Comparison of ENCODE assay signal across 10 cellular contexts in the genomic region with DNA sequence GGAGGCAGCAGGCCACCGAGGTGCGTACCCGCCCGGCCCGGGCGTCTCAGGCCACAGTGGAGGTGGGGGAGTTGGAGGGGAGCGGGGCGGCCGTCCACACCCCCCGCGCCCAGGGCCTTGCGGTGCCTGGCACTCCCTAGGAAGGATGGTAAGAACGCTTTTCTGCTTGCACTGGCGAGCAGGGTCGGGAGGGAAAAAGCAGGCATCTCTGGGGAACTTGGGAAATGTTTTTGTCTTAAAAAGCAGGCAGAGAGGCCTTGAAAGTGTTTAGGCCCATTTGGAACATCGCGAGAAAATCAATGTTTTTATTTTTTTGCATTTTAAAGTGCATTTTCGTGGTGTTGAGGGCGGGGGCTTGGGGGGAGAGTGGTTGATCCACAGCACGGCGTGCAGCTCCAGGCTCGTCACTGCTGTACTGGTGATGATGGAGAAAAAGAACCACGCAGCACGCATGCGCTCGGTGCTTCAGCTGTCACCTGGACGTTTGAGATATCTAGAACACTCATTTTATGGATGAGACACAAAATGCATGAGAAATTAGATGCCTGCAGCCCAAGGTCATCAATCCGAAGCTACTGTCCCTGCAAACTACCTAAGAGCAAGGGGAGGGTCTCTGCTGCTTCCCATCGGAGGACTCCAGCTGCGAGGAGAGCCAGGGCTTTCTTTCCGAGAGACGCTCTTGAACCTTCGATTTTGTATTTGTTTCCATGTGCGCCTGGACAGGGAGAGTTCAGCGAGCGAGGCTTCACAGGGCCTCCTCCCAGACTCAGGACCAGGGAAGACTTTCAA. TPM values are rescaled to one million over a fixed set of nuclear protein-coding genes. Genes with fewer than 3 reads are reported as not detected.
DNase-seq lines count a peak whose midpoint lies in the region; ATAC-seq and TF ChIP-seq lines count a peak whose summit lies in the region.
"Had no signal": no experiment of that assay in that cellular context is flagged by ENCODE, and none has a peak within 500 bp of the region (broad histone marks: within the 10 kb centered on the region; RNA-seq: fewer than 3 reads in every experiment).

No MANE protein-coding gene starts in this region.

- H3K4me1 ChIP-seq in endodermal cell (ENCODE audit: control insufficient read depth, insufficient read depth, low read length), result no peaks in the 10 kb centered on the region
- no peaks in the 10 kb centered on the region for H3K4me1 ChIP-seq in neural progenitor cell

- H3K36me3 ChIP-seq in endodermal cell (ENCODE audit: control insufficient read depth, insufficient read depth, low read length) (no peaks in the 10 kb centered on the region), neural progenitor cell (no peaks in the 10 kb centered on the region), brain microvascular endothelial cell (replicated peaks) (no peaks in the 10 kb centered on the region)

- peaks cover 68% of the 10 kb centered on the region for H3K27me3 Mint-ChIP-seq in IgD-negative memory B cell
- peaks cover 92% of the 10 kb centered on the region for H3K27me3 Mint-ChIP-seq in endodermal cell (ENCODE audit: insufficient read depth)
- peaks cover 87% of the 10 kb centered on the region for H3K27me3 Mint-ChIP-seq in neural progenitor cell (ENCODE audit: insufficient read depth, low read depth)

- no peak overlapping the region for H3K27ac ChIP-seq in endodermal cell (ENCODE audit: low read depth, low read length)
- H3K27ac ChIP-seq in neural progenitor cell, result no peak overlapping the region
- no peak overlapping the region for H3K27ac ChIP-seq in brain microvascular endothelial cell

- DNase-seq in Ammon's horn (ENCODE audit: low spot score) (peak; percentile 39), endodermal cell (no peak), neural progenitor cell (ENCODE audit: low spot score) (no peak), brain microvascular endothelial cell (no peak)

- H3K27ac Mint-ChIP-seq in IgD-negative memory B cell (peak overlapping the region in 1 of 3 donors; percentile 16), endodermal cell (no peak overlapping the region), neural progenitor cell (no peak overlapping the region)

- peak overlapping the region; percentile 50 for H2AFZ ChIP-seq in neural progenitor cell (replicated peaks)

- no peaks in the 10 kb centered on the region for H3K79me2 ChIP-seq in neural progenitor cell (ENCODE audit: low read depth)

- H3F3A ChIP-seq in neural progenitor cell (ENCODE audit: low read depth), result no peaks in the 10 kb centered on the region

- H3K27me3 ChIP-seq in endodermal cell (ENCODE audit: control insufficient read depth, insufficient read depth, low read length, poor library complexity, severe bottlenecking) (peaks cover 98% of the 10 kb centered on the region), neural progenitor cell (peaks cover 21% of the 10 kb centered on the region), brain microvascular endothelial cell (replicated peaks) (peaks cover 64% of the 10 kb centered on the region)

- TF ChIP-seq CTCF in endodermal cell (conservative IDR thresholded peaks at IDR 0.05) (peak; percentile 66), neural progenitor cell (IDR thresholded peaks at IDR 0.05) (no peak), brain microvascular endothelial cell (IDR thresholded peaks at IDR 0.05; ENCODE audit: low read depth, low read length, missing control alignments) (no peak)

- peak overlapping the region; percentile 47 for H3K4me2 ChIP-seq in neural progenitor cell

- H3K9me3 Mint-ChIP-seq in IgD-negative memory B cell (peaks cover 2 to 19% (median 8%) of the 10 kb centered on the region in 3 donors), endodermal cell (peaks cover 2% of the 10 kb centered on the region), neural progenitor cell (peaks cover 3% of the 10 kb centered on the region)

- in situ Hi-C loops in brain microvascular endothelial cell (cut with HindIII; ENCODE audit: low pct_ligation_motif_present, low sequenced_read_pairs), result no loop called here

- peaks cover 18 to 28% (median 19%) of the 10 kb centered on the region in 3 donors for H3K4me1 Mint-ChIP-seq in IgD-negative memory B cell
- H3K4me1 Mint-ChIP-seq in endodermal cell, result peaks cover 29% of the 10 kb centered on the region
- peaks cover 34% of the 10 kb centered on the region for H3K4me1 Mint-ChIP-seq in neural progenitor cell

- peak overlapping the region; percentile 12 to 74 (median 30) for H3K4me3 Mint-ChIP-seq in IgD-negative memory B cell
- H3K4me3 Mint-ChIP-seq in endodermal cell, result peak overlapping the region; percentile 52
- peak overlapping the region; percentile 83 for H3K4me3 Mint-ChIP-seq in neural progenitor cell

- H3K9ac ChIP-seq in endodermal cell (ENCODE audit: extremely low read depth, low read length, poor library complexity, severe bottlenecking) (no peak overlapping the region), neural progenitor cell (no peak overlapping the region)

- peak overlapping the region; percentile 61 for H3K4me3 ChIP-seq in endodermal cell (ENCODE audit: low read length)
- H3K4me3 ChIP-seq in neural progenitor cell, result peak overlapping the region; percentile 28
- no peak overlapping the region for H3K4me3 ChIP-seq in brain microvascular endothelial cell (ENCODE audit: low read depth, low read length)

- no peaks in the 10 kb centered on the region for H4K20me1 ChIP-seq in neural progenitor cell (ENCODE audit: low read depth)

- no peaks in the 10 kb centered on the region for H3K36me3 Mint-ChIP-seq in IgD-negative memory B cell
- no peaks in the 10 kb centered on the region for H3K36me3 Mint-ChIP-seq in endodermal cell (ENCODE audit: low read depth)
- no peaks in the 10 kb centered on the region for H3K36me3 Mint-ChIP-seq in neural progenitor cell

- ATAC-seq in HG03354 (IDR thresholded peaks at IDR 0.05; ENCODE audit: poor library complexity, severe bottlenecking, unreplicated experiment) (no peak), GM19395 (IDR thresholded peaks at IDR 0.05; ENCODE audit: unreplicated experiment) (no peak), GM19351 (IDR thresholded peaks at IDR 0.05; ENCODE audit: unreplicated experiment) (no peak)

- H3K9me3 ChIP-seq in endodermal cell (ENCODE audit: control insufficient read depth, low read length), result no peaks in the 10 kb centered on the region
- no peaks in the 10 kb centered on the region for H3K9me3 ChIP-seq in neural progenitor cell (ENCODE audit: low read depth)

- WGBS in endodermal cell (ENCODE audit: insufficient coverage in 1 of 2, insufficient read length in 1 of 2), 2 experiments, result 5 to 6% methylated on average over 14 to 36 of the region's 36 CpGs

RNA-seq across cellular contexts. Expression of a gene that starts 2.2 kb away (rescaled TPM):
- polyA plus RNA-seq in IgD-negative memory B cell, result not detected
- total RNA-seq in endodermal cell (under 1 TPM in 1 of 2 donors, not detected in 1; 0.24 TPM), neural progenitor cell (ENCODE audit: low replicate concordance) (not detected in 2 replicates)
- polyA plus RNA-seq in endodermal cell (2013, experiment 1 of 2), result 0.75 TPM
- polyA plus RNA-seq in endodermal cell (2013, experiment 2 of 2), result 0.58 TPM
- total RNA-seq: LHCN-M2, myocyte had no signal

Comparison
In these comparisons a context has a peak if more than half of its experiments do, and no peak if none do; other contexts are left out.
1. H3K4me3 Mint-ChIP-seq: peak in every context shown above with its lines; median percentile 83 in neural progenitor cell; 52 in endodermal cell; 30 in IgD-negative memory B cell.